In the genomic region with DNA sequence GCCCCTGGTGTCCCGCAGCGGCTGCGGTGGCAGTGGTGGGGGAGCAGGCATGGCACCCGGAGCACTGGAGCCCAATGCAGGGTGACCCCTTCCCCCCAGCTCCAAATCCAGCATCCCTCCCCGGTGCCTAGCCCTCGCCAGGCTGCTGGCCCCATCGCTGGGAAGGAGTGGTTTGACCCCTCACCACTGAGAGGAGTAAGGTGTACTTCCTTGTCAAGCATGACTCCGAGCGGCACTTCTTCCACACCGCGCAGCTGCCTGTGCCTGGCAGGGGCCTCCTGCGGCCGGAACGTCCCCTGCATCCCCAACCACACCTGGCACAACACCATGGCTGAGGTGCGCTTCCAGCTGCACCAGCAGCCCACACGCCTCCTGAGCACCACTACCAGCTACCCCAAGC, we compare ENCODE assay signal across 9 cellular contexts. TPM values are rescaled to one million over a fixed set of nuclear protein-coding genes. Genes with fewer than 3 reads are reported as not detected.
"Had no signal": no experiment of that assay in that cellular context is flagged by ENCODE, and none has a peak within 500 bp of the region (broad histone marks: within the 10 kb centered on the region; RNA-seq: fewer than 3 reads in every experiment).

No MANE protein-coding gene starts in this region.

- H3K4me3 ChIP-seq: GM23248 had no signal

- H3K27ac Mint-ChIP-seq: H9 had no signal

- H3K27ac ChIP-seq: GM23248, HL-60 had no signal

- H2AFZ ChIP-seq: GM23248 had no signal

- DNase-seq: GM23248, GOT3, H9, HCEC 1CT, IMR-90, KBM-7 had no signal

- H3K4me1 Mint-ChIP-seq: H9 had no signal

- FAIRE-seq: H54 had no signal

- H3K4me3 Mint-ChIP-seq: H9 had no signal

- H3K9ac ChIP-seq: GM23248 had no signal

RNA-seq across cellular contexts. Expression of a gene that starts 42.1 kb away (rescaled TPM):
- total RNA-seq: GM23248, HT1080, IMR-90 had no signal
- polyA plus RNA-seq: GM23248, IMR-90 had no signal
